ENCODE assay signal across 2 cellular contexts in the genomic region with DNA sequence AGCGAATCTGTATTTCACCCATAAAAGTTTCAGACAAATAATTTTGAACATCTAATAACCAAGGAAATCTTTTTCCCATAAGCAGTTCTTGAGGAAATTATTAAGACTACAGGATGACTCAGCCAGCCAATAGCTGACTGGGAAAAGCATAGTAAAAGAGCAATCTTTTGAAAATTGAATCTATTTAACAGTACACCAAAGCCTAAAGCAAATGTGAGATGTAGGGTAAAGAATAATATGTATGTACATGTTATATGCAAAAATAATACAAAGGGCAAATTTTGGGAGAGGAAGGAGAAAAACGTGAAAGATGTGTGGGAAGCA.
TF ChIP-seq lines count a peak whose summit lies in the region.

No MANE protein-coding gene starts in this region.

TF ChIP-seq in A549, 52 proteins besides CTCF, POLR2A, EP300 and RAD21 (continued from another document):
- TF ChIP-seq MAZ (IDR thresholded peaks at IDR 0.05; ENCODE audit: borderline replicate concordance, low read depth, low read length), result no peak

TF ChIP-seq in SK-N-SH treated with all-trans-retinoic acid at 6 μM for 48 hours, 23 proteins besides CTCF, POLR2A, EP300 and RAD21 (continued from another document):
- TF ChIP-seq, protein P1, sequence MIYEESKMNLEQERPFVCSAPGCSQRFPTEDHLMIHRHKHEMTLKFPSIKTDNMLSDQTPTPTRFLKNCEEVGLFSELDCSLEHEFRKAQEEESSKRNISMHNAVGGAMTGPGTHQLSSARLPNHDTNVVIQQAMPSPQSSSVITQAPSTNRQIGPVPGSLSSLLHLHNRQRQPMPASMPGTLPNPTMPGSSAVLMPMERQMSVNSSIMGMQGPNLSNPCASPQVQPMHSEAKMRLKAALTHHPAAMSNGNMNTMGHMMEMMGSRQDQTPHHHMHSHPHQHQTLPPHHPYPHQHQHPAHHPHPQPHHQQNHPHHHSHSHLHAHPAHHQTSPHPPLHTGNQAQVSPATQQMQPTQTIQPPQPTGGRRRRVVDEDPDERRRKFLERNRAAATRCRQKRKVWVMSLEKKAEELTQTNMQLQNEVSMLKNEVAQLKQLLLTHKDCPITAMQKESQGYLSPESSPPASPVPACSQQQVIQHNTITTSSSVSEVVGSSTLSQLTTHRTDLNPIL (CRISPR knock-in tag; IDR thresholded peaks at IDR 0.05; ENCODE audit: low read depth), result no peak
- no peak for TF ChIP-seq ARNTL (CRISPR knock-in tag; IDR thresholded peaks at IDR 0.05; ENCODE audit: borderline replicate concordance, low read depth)
- no peak for TF ChIP-seq ZFP30 (CRISPR knock-in tag; IDR thresholded peaks at IDR 0.05)
- no peak for TF ChIP-seq ZNF8 (CRISPR knock-in tag; IDR thresholded peaks at IDR 0.05)
- no peak for TF ChIP-seq TCF4 (CRISPR knock-in tag; IDR thresholded peaks at IDR 0.05; ENCODE audit: borderline replicate concordance)
